Comparison of ENCODE assay signal across 8 cellular contexts in genomic region chr9:32385135-32385884, GRCh38. TPM values are rescaled to one million over a fixed set of nuclear protein-coding genes. Genes with fewer than 3 reads are reported as not detected.
DNase-seq lines count a peak whose midpoint lies in the region; ATAC-seq and TF ChIP-seq lines count a peak whose summit lies in the region.

No MANE protein-coding gene starts in this region.

- intact Hi-C loops in breast epithelium (cut with DNase I; ENCODE audit: low total_unique reads) = loop anchor here (10.0 kb wide), 1 partner anchor 169 kb away; the partner anchor contains the start of genes SMIM27 and TOPORS

- DNase-seq in breast epithelium (ENCODE audit: low spot score in 2 of 2) = no peak
- DNase-seq in NCI-H1694 treated with DMSO at 0.1 percent for 48 hours (lab: John Stamatoyannopoulos, UW) = no peak
- DNase-seq in DMS153 (lab: John Stamatoyannopoulos, UW) = no peak

- H3K27ac ChIP-seq in ACC112 (ENCODE audit: low read depth, low read length) = peak overlapping the region; percentile 59
- H3K27ac ChIP-seq in HUES48 (ENCODE audit: low read depth, low read length) = no peak overlapping the region
- peak overlapping the region; percentile 62 to 91 for H3K27ac ChIP-seq in breast epithelium
- peak overlapping the region; percentile 62 to 78 for H3K27ac ChIP-seq in mucosa of rectum (ENCODE audit: low read depth in 2 of 2, low read length in 2 of 2)

- ATAC-seq in GM18520 (IDR thresholded peaks at IDR 0.05; ENCODE audit: unreplicated experiment) (no peak), HG03469 (IDR thresholded peaks at IDR 0.05; ENCODE audit: unreplicated experiment) (no peak)

- H3K36me3 ChIP-seq in ACC112 (ENCODE audit: insufficient read depth, low read length) = peaks cover 3% of the 10 kb centered on the region; the same call in 1 of the 2 replicates
- H3K36me3 ChIP-seq in HUES48 (ENCODE audit: control insufficient read depth, insufficient read depth, low read length) = no peaks in the 10 kb centered on the region
- no peaks in the 10 kb centered on the region for H3K36me3 ChIP-seq in breast epithelium
- H3K36me3 ChIP-seq in mucosa of rectum (ENCODE audit: control insufficient read depth in 2 of 2, insufficient read depth in 2 of 2, low read length in 2 of 2) = no peaks in the 10 kb centered on the region

- H3K79me2 ChIP-seq in ACC112 (ENCODE audit: control insufficient read depth, insufficient read depth, low read length, unreplicated experiment) = peaks cover 56% of the 10 kb centered on the region

- H3K4me1 ChIP-seq in ACC112 (ENCODE audit: control insufficient read depth, insufficient read depth, low read length, unreplicated experiment) (peaks cover 15% of the 10 kb centered on the region), HUES48 (ENCODE audit: control insufficient read depth, insufficient read depth, low read length) (peaks cover 15% of the 10 kb centered on the region; the same call in 1 of the 2 replicates), breast epithelium (no peaks in the 10 kb centered on the region), mucosa of rectum (ENCODE audit: control insufficient read depth in 2 of 2, insufficient read depth in 2 of 2, low read length in 2 of 2) (peaks cover 0 to 7% of the 10 kb centered on the region in 2 donors)

- TF ChIP-seq CTCF in breast epithelium (IDR thresholded peaks at IDR 0.05) = no peak

- no peaks in the 10 kb centered on the region for H3K9me3 ChIP-seq in HUES48 (ENCODE audit: control insufficient read depth, insufficient read depth, low read length)
- no peaks in the 10 kb centered on the region for H3K9me3 ChIP-seq in breast epithelium
- H3K9me3 ChIP-seq in mucosa of rectum (ENCODE audit: control insufficient read depth in 2 of 2, low read length in 2 of 2) = no peaks in the 10 kb centered on the region

- no peak for TF ChIP-seq POLR2A in breast epithelium (IDR thresholded peaks at IDR 0.05)

- H3K9ac ChIP-seq in HUES48 (ENCODE audit: low read depth, low read length) (no peak overlapping the region), mucosa of rectum (ENCODE audit: low read depth in 1 of 2, low read length in 2 of 2) (peak overlapping the region; percentile 75 to 80)

- H2AFZ ChIP-seq in ACC112 (ENCODE audit: low read length, unreplicated experiment) = peak overlapping the region; percentile 79

- H3K4me3 ChIP-seq in ACC112 (ENCODE audit: low read depth, low read length) (peak overlapping the region; percentile 97), HUES48 (ENCODE audit: low read depth, low read length) (peak overlapping the region; percentile 94), breast epithelium (peak overlapping the region; percentile 77 to 92 (median 83)), mucosa of rectum (ENCODE audit: low read length in 2 of 2) (peak overlapping the region; percentile 83 to 87)

- H3K27me3 ChIP-seq in ACC112 (ENCODE audit: insufficient read depth, low read length) (no peaks in the 10 kb centered on the region), HUES48 (ENCODE audit: control insufficient read depth, insufficient read depth, low read length) (peaks cover 20% of the 10 kb centered on the region), breast epithelium (no peaks in the 10 kb centered on the region), mucosa of rectum (ENCODE audit: control insufficient read depth in 2 of 2, insufficient read depth in 2 of 2, low read length in 2 of 2) (peaks cover 0 to 2% of the 10 kb centered on the region in 2 donors)

RNA-seq across cellular contexts. Expression of gene ACO1, which starts 0.9 kb away (rescaled TPM):
- 100 to 1,000 TPM in 1 of 3 donors, 10 to 100 TPM in 2; 44.2 to 169 (median 47.1) TPM for total RNA-seq in breast epithelium
